In genomic region chr7:36497775-36498174, GRCh38 we compare ENCODE assay signal across 24 cellular contexts.
"Had no signal": no experiment of that assay in that cellular context is flagged by ENCODE, and none has a peak within 500 bp of the region (broad histone marks: within the 10 kb centered on the region; RNA-seq: fewer than 3 reads in every experiment).

No MANE protein-coding gene starts in this region.

- H3K9me3 ChIP-seq: gastrocnemius medialis, prostate gland, right atrium auricular region, testis, tibial artery, upper lobe of left lung had no signal

- ATAC-seq: gastrocnemius medialis; left lobe of liver; naive thymus-derived CD8-positive, alpha-beta T cell; sciatic nerve; stimulated activated effector memory CD8-positive, alpha-beta T cell treated with anti-CD3 and anti-CD28 coated beads, Interleukin-12 subunit alpha, Interleukin-12 subunit beta, amount 100 ng/mL, for 72 hours; stimulated activated naive CD8-positive, alpha-beta T cell treated with anti-CD3 and anti-CD28 coated beads, Interleukin-15, Interleukin-2, amounts not matched to agents 100 U/mL and 50 U/mL, for 24 hours had no signal

- H3K36me3 ChIP-seq: gastrocnemius medialis, prostate gland, right atrium auricular region, tibial artery, upper lobe of left lung had no signal

- H3K27ac ChIP-seq: epithelial cell of prostate, gastrocnemius medialis, prostate gland, right atrium auricular region, testis, tibial artery, upper lobe of left lung had no signal

- H3K4me3 ChIP-seq: gastrocnemius medialis, lung, prostate gland, right atrium auricular region, testis, tibial artery, upper lobe of left lung had no signal

- H3K27me3 ChIP-seq: gastrocnemius medialis, right atrium auricular region, testis, tibial artery, upper lobe of left lung had no signal

- H3K4me1 ChIP-seq: gastrocnemius medialis, prostate gland, right atrium auricular region, testis, tibial artery, upper lobe of left lung had no signal

- DNase-seq: cerebellar nuclear complex; cortex of kidney; gastrocnemius medialis; head of caudate nucleus; kidney; mesendoderm; midbrain; naive thymus-derived CD8-positive, alpha-beta T cell; nephron progenitor cell; nucleus accumbens; stimulated activated CD4-positive, alpha-beta T cell treated with anti-CD3 and anti-CD28 coated beads, Interleukin-2, amount 100 ng/mL, for 24 hours; stimulated activated CD4-positive, alpha-beta T cell treated with anti-CD3 and anti-CD28 coated beads, Interleukin-4, amount 100 ng/mL, for 24 hours; stimulated activated naive CD8-positive, alpha-beta T cell treated with anti-CD3 and anti-CD28 coated beads, Interleukin-15, Interleukin-2, amounts not matched to agents 100 U/mL and 50 U/mL, for 24 hours; substantia nigra; testis; tibial artery; upper lobe of left lung had no signal
